In the genomic region with DNA sequence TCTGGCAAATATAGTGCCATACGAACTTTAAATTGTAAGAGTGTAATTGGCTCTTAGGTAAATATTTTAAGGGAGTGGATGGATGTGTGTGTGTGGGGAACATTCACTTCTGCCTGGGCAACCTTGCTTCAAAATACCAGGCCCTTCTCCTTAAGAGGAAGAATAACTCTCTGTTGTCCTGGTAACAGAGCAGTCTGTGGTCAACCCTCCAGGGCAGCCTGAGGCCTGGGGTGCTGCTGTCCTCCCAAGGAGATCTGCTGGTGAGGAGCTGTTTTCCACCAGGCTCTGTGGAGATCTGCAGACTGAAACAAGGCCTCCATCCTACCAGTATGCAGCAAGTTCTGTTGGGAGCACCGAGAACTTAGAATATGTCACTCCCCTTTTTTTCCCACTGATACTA, we compare ENCODE assay signal across 19 cellular contexts.
"Had no signal": no experiment of that assay in that cellular context is flagged by ENCODE, and none has a peak within 500 bp of the region (broad histone marks: within the 10 kb centered on the region; RNA-seq: fewer than 3 reads in every experiment).

No MANE protein-coding gene starts in this region.

- ATAC-seq: heart right ventricle; mucosa of descending colon; stimulated activated memory B cell treated with anti-CD40 and anti-IgM and Interleukin-4, amounts not matched to agents 10 μg/mL and 1 μg/mL and 100 μg/mL, for 72 hours had no signal

- DNase-seq: activated CD4-positive, alpha-beta memory T cell treated with anti-CD3 and anti-CD28 coated beads, Interleukin-2, amount 10 ng/mL, durations not matched to agents 7 days and 5 days; activated CD4-positive, alpha-beta T cell treated with anti-CD3 and anti-CD28 coated beads for 48 hours; activated CD4-positive, CD25-positive, alpha-beta regulatory T cell; activated naive CD4-positive, alpha-beta T cell treated with Interleukin-2 at 50 U/mL for 16 hours; activated naive CD8-positive, alpha-beta T cell treated with anti-CD3 and anti-CD28 coated beads, Interleukin-2, amount 10 ng/mL, durations not matched to agents 7 days and 5 days; activated T-cell treated with anti-CD3 and anti-CD28 coated beads, Interleukin-2, amount 50 U/mL, for 1 hour; amygdala; caudate nucleus; erythroblast; heart right ventricle; immature natural killer cell; mucosa of descending colon; naive B cell; pancreas; sigmoid colon; stimulated activated CD4-positive, alpha-beta T cell treated with anti-CD3 and anti-CD28 coated beads, Interleukin-4, amount 100 ng/mL, for 4 hours; testis had no signal

- H3K36me3 ChIP-seq: heart right ventricle, pancreas, sigmoid colon had no signal

- H3K27me3 ChIP-seq: heart right ventricle, pancreas, sigmoid colon, testis had no signal

- H3K9me3 ChIP-seq: heart right ventricle, mucosa of descending colon, pancreas, sigmoid colon, testis had no signal

- H3K27ac ChIP-seq: coronary artery, heart right ventricle, pancreas, sigmoid colon, testis had no signal

- H3K4me1 ChIP-seq: heart right ventricle, pancreas, sigmoid colon, testis had no signal

- H3K4me3 ChIP-seq: coronary artery, heart right ventricle, mucosa of descending colon, pancreas, sigmoid colon, testis had no signal
